In the genomic region with DNA sequence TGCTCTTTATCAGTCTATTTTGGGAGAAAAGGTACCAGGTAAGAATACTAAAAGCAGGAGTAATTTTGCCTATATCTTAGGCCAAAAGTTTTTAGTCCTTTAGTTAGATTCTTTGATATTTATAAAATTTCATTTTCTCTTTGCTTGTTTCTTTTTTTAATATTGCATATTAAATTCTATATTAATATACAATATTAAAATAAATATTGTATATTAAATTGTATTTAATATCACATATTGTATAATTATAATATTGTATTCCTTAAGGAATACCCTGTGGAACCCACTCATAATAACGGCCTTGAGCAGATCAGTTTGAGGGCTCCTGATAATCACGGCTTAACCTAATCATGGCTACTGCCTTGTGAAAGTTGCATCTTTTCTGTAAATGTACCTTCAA, we compare ENCODE assay signal across 12 cellular contexts. TPM values are rescaled to one million over a fixed set of nuclear protein-coding genes. Genes with fewer than 3 reads are reported as not detected.
DNase-seq lines count a peak whose midpoint lies in the region; ATAC-seq and TF ChIP-seq lines count a peak whose summit lies in the region.
"Had no signal": no experiment of that assay in that cellular context is flagged by ENCODE, and none has a peak within 500 bp of the region (broad histone marks: within the 10 kb centered on the region; RNA-seq: fewer than 3 reads in every experiment).

No MANE protein-coding gene starts in this region.

- no peak for DNase-seq in activated CD4-positive, alpha-beta T cell treated with anti-CD3 and anti-CD28 coated beads, Interleukin-2, amount 10 ng/mL, durations not matched to agents 24 days and 14 days
- DNase-seq in activated CD4-positive, alpha-beta T cell treated with anti-CD3 and anti-CD28 coated beads, Interleukin-2, amount 50 U/mL, for 48 hours, result no peak
- no peak for DNase-seq in osteocyte (ENCODE audit: extremely low spot score, unreplicated experiment)
- DNase-seq in stimulated activated CD8-positive, alpha-beta memory T cell treated with anti-CD3 and anti-CD28 coated beads, Interleukin-4, amount 100 ng/mL, for 48 hours, result no peak
- DNase-seq in colonic mucosa, result no peak
- DNase-seq: NCI-H1930; SHP77 treated with DMSO at 0.1 percent for 48 hours; sigmoid colon; stimulated activated naive CD4-positive, alpha-beta T cell treated with Interleukin-2 at 50 U/mL for 16 hours had no signal

- H3K36me3 ChIP-seq in OCI-LY1 (ENCODE audit: insufficient read depth, low read length) (peaks cover 71% of the 10 kb centered on the region), endocrine pancreas (ENCODE audit: control insufficient read depth, insufficient read depth, low read length) (peaks cover 15% of the 10 kb centered on the region), colonic mucosa (peaks cover under 1% of the 10 kb centered on the region)

- H3K4me1 Mint-ChIP-seq in activated CD4-positive, alpha-beta T cell treated with anti-CD3 and anti-CD28 coated beads, Interleukin-2, amount 10 ng/mL, durations not matched to agents 24 days and 14 days, result peaks cover 28% of the 10 kb centered on the region
- peaks cover 20% of the 10 kb centered on the region for H3K4me1 Mint-ChIP-seq in osteocyte (ENCODE audit: unreplicated experiment)

- H3K4me3 ChIP-seq in OCI-LY1 (ENCODE audit: low read depth, low read length, poor library complexity, severe bottlenecking), result peak overlapping the region; percentile 87
- H3K4me3 ChIP-seq in endocrine pancreas (ENCODE audit: control insufficient read depth, insufficient read depth, low read length), result peak overlapping the region; percentile 97
- H3K4me3 ChIP-seq in colonic mucosa, result no peak overlapping the region

- peaks cover 12% of the 10 kb centered on the region; the same call in 1 of the 2 replicates for H3F3A ChIP-seq in OCI-LY1 (ENCODE audit: insufficient read depth, low read length)

- TF ChIP-seq CTCF in OCI-LY1 (IDR thresholded peaks at IDR 0.05; ENCODE audit: low read length), result no peak
- no peak for TF ChIP-seq CTCF in osteocyte (IDR thresholded peaks at IDR 0.05)
- no peak for TF ChIP-seq CTCF in colonic mucosa (IDR thresholded peaks at IDR 0.05)

- H3K27ac ChIP-seq in OCI-LY1 (ENCODE audit: low read depth, low read length, poor library complexity, severe bottlenecking), result no peak overlapping the region
- H3K27ac ChIP-seq in colonic mucosa, result no peak overlapping the region

- H3K4me1 ChIP-seq in OCI-LY1 (ENCODE audit: insufficient read depth, low read length, severe bottlenecking), result peaks cover 25% of the 10 kb centered on the region
- peaks cover 17% of the 10 kb centered on the region for H3K4me1 ChIP-seq in endocrine pancreas (ENCODE audit: control insufficient read depth, insufficient read depth, low read length)
- peaks cover 5% of the 10 kb centered on the region for H3K4me1 ChIP-seq in colonic mucosa

- no peaks in the 10 kb centered on the region for H3K9me3 Mint-ChIP-seq in activated CD4-positive, alpha-beta T cell treated with anti-CD3 and anti-CD28 coated beads, Interleukin-2, amount 10 ng/mL, durations not matched to agents 24 days and 14 days
- H3K9me3 Mint-ChIP-seq in osteocyte (ENCODE audit: unreplicated experiment), result no peaks in the 10 kb centered on the region

- H2AFZ ChIP-seq in OCI-LY1 (ENCODE audit: low read length), result no peak overlapping the region

- no peak overlapping the region for H3K27ac Mint-ChIP-seq in activated CD4-positive, alpha-beta T cell treated with anti-CD3 and anti-CD28 coated beads, Interleukin-2, amount 10 ng/mL, durations not matched to agents 24 days and 14 days
- H3K27ac Mint-ChIP-seq in osteocyte (ENCODE audit: unreplicated experiment), result no peak overlapping the region

- H3K36me3 Mint-ChIP-seq in activated CD4-positive, alpha-beta T cell treated with anti-CD3 and anti-CD28 coated beads, Interleukin-2, amount 10 ng/mL, durations not matched to agents 24 days and 14 days (ENCODE audit: low read depth), result peaks cover 57% of the 10 kb centered on the region
- peaks cover 45% of the 10 kb centered on the region for H3K36me3 Mint-ChIP-seq in osteocyte (ENCODE audit: unreplicated experiment)

- no peak for ATAC-seq in GM19328 (IDR thresholded peaks at IDR 0.05; ENCODE audit: unreplicated experiment)

- peak overlapping the region; percentile 89 for H3K4me2 ChIP-seq in OCI-LY1 (ENCODE audit: low read length)

- H3K27me3 ChIP-seq in OCI-LY1 (ENCODE audit: insufficient read depth, low read length) (no peaks in the 10 kb centered on the region), endocrine pancreas (ENCODE audit: control insufficient read depth, insufficient read depth, low read length) (no peaks in the 10 kb centered on the region), colonic mucosa (no peaks in the 10 kb centered on the region)
- H3K27me3 ChIP-seq: sigmoid colon had no signal

- peak overlapping the region; percentile 99; the same call in 1 of the 2 replicates for H3K9ac ChIP-seq in OCI-LY1 (ENCODE audit: low read length)
- H3K9ac ChIP-seq in endocrine pancreas (ENCODE audit: control insufficient read depth, insufficient read depth, low read length), result no peak overlapping the region
- no peak overlapping the region for H3K9ac ChIP-seq in colonic mucosa (ENCODE audit: low read depth in 2 of 2, low read length in 2 of 2)

- H3K9me3 ChIP-seq in OCI-LY1 (ENCODE audit: low read length), result no peaks in the 10 kb centered on the region
- no peaks in the 10 kb centered on the region for H3K9me3 ChIP-seq in endocrine pancreas (ENCODE audit: control insufficient read depth, low read length)
- no peaks in the 10 kb centered on the region for H3K9me3 ChIP-seq in colonic mucosa
- H3K9me3 ChIP-seq: sigmoid colon had no signal

- peaks cover 33% of the 10 kb centered on the region for H3K79me2 ChIP-seq in OCI-LY1 (ENCODE audit: insufficient read depth, low read length)

- peak overlapping the region; percentile 99 for H3K4me3 Mint-ChIP-seq in activated CD4-positive, alpha-beta T cell treated with anti-CD3 and anti-CD28 coated beads, Interleukin-2, amount 10 ng/mL, durations not matched to agents 24 days and 14 days
- H3K4me3 Mint-ChIP-seq in osteocyte (ENCODE audit: unreplicated experiment), result peak overlapping the region; percentile 100

- H3K27me3 Mint-ChIP-seq in activated CD4-positive, alpha-beta T cell treated with anti-CD3 and anti-CD28 coated beads, Interleukin-2, amount 10 ng/mL, durations not matched to agents 24 days and 14 days, result no peaks in the 10 kb centered on the region
- H3K27me3 Mint-ChIP-seq in osteocyte (ENCODE audit: unreplicated experiment), result no peaks in the 10 kb centered on the region

- intact Hi-C loops in activated CD4-positive, alpha-beta T cell treated with anti-CD3 and anti-CD28 coated beads, Interleukin-2, amount 10 ng/mL, durations not matched to agents 24 days and 14 days (cut with micrococcal nuclease), result loop anchor here (5.0 to 10.0 kb wide), 5 partner anchors 94 to 484 kb away; partner anchors contain the start of genes ERN1 and ICAM2
- intact Hi-C loops in colonic mucosa (cut with DNase I), result no loop called here

- H4K20me1 ChIP-seq in OCI-LY1 (ENCODE audit: insufficient read depth, low read length), result peaks cover 10% of the 10 kb centered on the region; the same call in 1 of the 2 replicates

- no peaks in the 10 kb centered on the region for H3K9me2 ChIP-seq in OCI-LY1 (ENCODE audit: low read depth, low read length)

RNA-seq across cellular contexts. Expression of gene CEP95, which starts 1.9 kb away (rescaled TPM):
- 42.9 and 48.3 TPM in 2 replicates for total RNA-seq in activated CD4-positive, alpha-beta T cell treated with anti-CD3 and anti-CD28 coated beads, Interleukin-2, amount 10 ng/mL, durations not matched to agents 24 days and 14 days
- 47.8 and 53.5 TPM in 2 replicates for total RNA-seq in osteocyte
- 10 to 100 TPM; 26.4 to 28.5 TPM for total RNA-seq in colonic mucosa

RNA-seq across cellular contexts. Expression of gene DDX5, which starts 2.6 kb away (rescaled TPM):
- total RNA-seq in activated CD4-positive, alpha-beta T cell treated with anti-CD3 and anti-CD28 coated beads, Interleukin-2, amount 10 ng/mL, durations not matched to agents 24 days and 14 days, result 844 and 861 TPM in 2 replicates
- 689 and 816 TPM in 2 replicates for total RNA-seq in osteocyte
- total RNA-seq in colonic mucosa, result 100 to 1,000 TPM; 369 to 444 TPM

RNA-seq across cellular contexts. Expression of gene POLG2, which starts 11.8 kb away (rescaled TPM):
- total RNA-seq in activated CD4-positive, alpha-beta T cell treated with anti-CD3 and anti-CD28 coated beads, Interleukin-2, amount 10 ng/mL, durations not matched to agents 24 days and 14 days, result 36.3 and 37.1 TPM in 2 replicates
- total RNA-seq in osteocyte, result 16.0 and 18.3 TPM in 2 replicates
- 10 to 100 TPM; 10.5 to 12.3 TPM for total RNA-seq in colonic mucosa

RNA-seq across cellular contexts. Expression of gene MILR1, which starts 59.8 kb away (rescaled TPM):
- total RNA-seq in activated CD4-positive, alpha-beta T cell treated with anti-CD3 and anti-CD28 coated beads, Interleukin-2, amount 10 ng/mL, durations not matched to agents 24 days and 14 days, result 0.28 TPM in 1 of 2 replicates, not detected in the other
- total RNA-seq in osteocyte (not detected in 2 replicates), colonic mucosa (1 to 10 TPM; 2.0 to 5.3 TPM)
